Comparison of ENCODE assay signal across 9 cellular contexts in genomic region chr13:39263033-39263432, GRCh38.
A peak's percentile ranks its signal among the peaks of the same experiment; 100 is the strongest.
DNase-seq lines count a peak whose midpoint lies in the region; ATAC-seq and TF ChIP-seq lines count a peak whose summit lies in the region.
"Had no signal": no experiment of that assay in that cellular context is flagged by ENCODE, and none has a peak within 500 bp of the region (broad histone marks: within the 10 kb centered on the region; RNA-seq: fewer than 3 reads in every experiment).

No MANE protein-coding gene starts in this region.

- no peak overlapping the region for H3K14ac ChIP-seq in IMR-90 (replicated peaks; ENCODE audit: low read depth, low read length)

- TF ChIP-seq CTCF in IMR-90 (conservative IDR thresholded peaks at IDR 0.05; ENCODE audit: low read depth, low read length) = peak; percentile 62
- peak; percentile 77 to 78 for TF ChIP-seq CTCF in mammary epithelial cell (conservative IDR thresholded peaks at IDR 0.05 in 1 of 2, IDR thresholded peaks at IDR 0.05 in 1 of 2; ENCODE audit: extremely low read depth in 1 of 2, insufficient read depth in 1 of 2, low read depth in 1 of 2, low read length in 2 of 2)

- H3K4me3 ChIP-seq in IMR-90 (ENCODE audit: insufficient read depth, low read depth, low read length) = no peak overlapping the region
- H3K4me3 ChIP-seq in mammary epithelial cell (replicated peaks in 1 of 3; ENCODE audit: insufficient read depth in 1 of 3, low read depth in 2 of 3, low read length in 3 of 3) = no peak overlapping the region

- no peaks in the 10 kb centered on the region for H3K27me3 ChIP-seq in IMR-90 (ENCODE audit: control insufficient read depth, insufficient read depth, low read length)
- no peaks in the 10 kb centered on the region for H3K27me3 ChIP-seq in mammary epithelial cell (ENCODE audit: insufficient read depth, low read length)

- H3K36me3 Mint-ChIP-seq in stimulated activated naive B cell treated with anti-CD40 and anti-IgM and Interleukin-4, amounts not matched to agents 10 μg/mL and 1 μg/mL and 100 μg/mL, for 72 hours = no peaks in the 10 kb centered on the region

- H2AK5ac ChIP-seq in IMR-90 (ENCODE audit: low read depth, low read length) = no peak overlapping the region

- H3K4ac ChIP-seq in IMR-90 (ENCODE audit: low read depth, low read length) = no peak overlapping the region

- peaks cover 4 to 12% of the 10 kb centered on the region in 2 donors for H3K27me3 Mint-ChIP-seq in stimulated activated naive B cell treated with anti-CD40 and anti-IgM and Interleukin-4, amounts not matched to agents 10 μg/mL and 1 μg/mL and 100 μg/mL, for 72 hours
- H3K27me3 Mint-ChIP-seq: dendritic cell treated with granulocyte-macrophage colony-stimulating factor and Interleukin-4, amounts not matched to agents 40 ng/mL and 50 ng/mL, for 4 days had no signal

- H3K9me1 ChIP-seq in IMR-90 (ENCODE audit: insufficient read depth, low read length) = no peaks in the 10 kb centered on the region

- intact Hi-C loops in IMR-90 (cut with micrococcal nuclease) (loop anchor here (1.0 to 2.0 kb wide), 3 partner anchors 118 to 353 kb away; partner anchors contain the start of gene LHFPL6), mammary epithelial cell (cut with micrococcal nuclease) (loop anchor here (1.0 to 5.0 kb wide), 3 partner anchors 118 to 291 kb away; no protein-coding TSS in a partner anchor), left colon (cut with DNase I, micrococcal nuclease) (no loop called here)

- no peak overlapping the region for H4K91ac ChIP-seq in IMR-90 (ENCODE audit: insufficient read depth, low read depth, low read length)

- no peak overlapping the region for H2AK9ac ChIP-seq in IMR-90 (replicated peaks; ENCODE audit: low read depth, low read length, poor library complexity)

- H2AFZ ChIP-seq in IMR-90 (replicated peaks; ENCODE audit: low read length, poor library complexity) = no peak overlapping the region
- H2AFZ ChIP-seq in mammary epithelial cell (ENCODE audit: low read depth, low read length) = no peak overlapping the region

- dilution Hi-C loops in IMR-90 (cut with HindIII; ENCODE audit: low sequenced_read_pairs, unreplicated experiment) = no loop called here
- dilution Hi-C loops in mammary epithelial cell (cut with HindIII; ENCODE audit: low sequenced_read_pairs) = no loop called here

- no peak overlapping the region for H3K9ac ChIP-seq in IMR-90 (ENCODE audit: low read depth, low read length)
- no peak overlapping the region for H3K9ac ChIP-seq in mammary epithelial cell (ENCODE audit: insufficient read depth, low read length)

- no peak overlapping the region for H2BK5ac ChIP-seq in IMR-90 (ENCODE audit: low read depth, low read length, poor library complexity, severe bottlenecking)

- DNase-seq in DMS79 treated with DMSO at 0.1 percent for 48 hours (lab: John Stamatoyannopoulos, UW) (peak; percentile 20), DMS79 (lab: John Stamatoyannopoulos, UW) (no peak), IMR-90 (peak; percentile 23), RPMI7951 (ENCODE audit: low read depth) (peak; percentile 25), mammary epithelial cell (peak; percentile 37), left colon (peak in 1 of 2 donors; percentile 12)
- peak; percentile 13 for DNase-seq in stimulated activated naive B cell treated with anti-CD40 and anti-IgM and Interleukin-4, amounts not matched to agents 10 μg/mL and 1 μg/mL and 100 μg/mL, for 72 hours

- H2BK15ac ChIP-seq in IMR-90 (ENCODE audit: low read depth, low read length) = no peak overlapping the region

- H3K18ac ChIP-seq in IMR-90 (ENCODE audit: low read depth, low read length) = no peak overlapping the region

- in situ Hi-C loops in IMR-90 (cut with MboI; ENCODE audit: low sequenced_read_pairs) = no loop called here
- in situ Hi-C loops in mammary epithelial cell (cut with MboI; ENCODE audit: low sequenced_read_pairs in 2 of 2) = loop anchor here (5.0 to 10.0 kb wide), 3 partner anchors 116 to 352 kb away; no protein-coding TSS in a partner anchor

- H3K4me2 ChIP-seq in IMR-90 (ENCODE audit: low read depth, low read length) (no peak overlapping the region), mammary epithelial cell (ENCODE audit: insufficient read depth, low read depth, low read length) (no peak overlapping the region)

- H3K56ac ChIP-seq in IMR-90 (ENCODE audit: extremely low read depth, insufficient read depth, low read length) = no peak overlapping the region

- TF ChIP-seq RAD21 in IMR-90 (IDR thresholded peaks at IDR 0.05; ENCODE audit: low read length) = peak; percentile 51

- peaks cover 0 to 5% of the 10 kb centered on the region in 2 donors for H3K9me3 Mint-ChIP-seq in stimulated activated naive B cell treated with anti-CD40 and anti-IgM and Interleukin-4, amounts not matched to agents 10 μg/mL and 1 μg/mL and 100 μg/mL, for 72 hours
- H3K9me3 Mint-ChIP-seq: dendritic cell treated with granulocyte-macrophage colony-stimulating factor and Interleukin-4, amounts not matched to agents 40 ng/mL and 50 ng/mL, for 4 days had no signal

- no peaks in the 10 kb centered on the region for H3K79me1 ChIP-seq in IMR-90 (ENCODE audit: low read depth in 1 of 2, low read length in 2 of 2)

- WGBS in IMR-90 (ENCODE audit: extremely low coverage in 2 of 2, insufficient read length in 1 of 2), 2 experiments = no CpG with 5 or more reads among the region's 1 CpG
- WGBS in mammary epithelial cell (ENCODE audit: low coverage, missing lambda C conversion rate) = 7% methylated on average over 1 of the region's 1 CpG

- no peak overlapping the region for H4K8ac ChIP-seq in IMR-90 (ENCODE audit: low read depth in 2 of 2, low read length in 2 of 2)

- H3K79me2 ChIP-seq in mammary epithelial cell (ENCODE audit: insufficient read depth, low read length) = no peaks in the 10 kb centered on the region

- H3K9me3 ChIP-seq in IMR-90 (ENCODE audit: control insufficient read depth, insufficient read depth, low read length) (no peaks in the 10 kb centered on the region), mammary epithelial cell (replicated peaks; ENCODE audit: insufficient read depth, low read length) (peaks cover 7% of the 10 kb centered on the region)

- H3K4me1 Mint-ChIP-seq in stimulated activated naive B cell treated with anti-CD40 and anti-IgM and Interleukin-4, amounts not matched to agents 10 μg/mL and 1 μg/mL and 100 μg/mL, for 72 hours = peaks cover 0 to 4% of the 10 kb centered on the region in 2 donors

- ATAC-seq in GM21529 (IDR thresholded peaks at IDR 0.05; ENCODE audit: unreplicated experiment) = peak; percentile 84
- ATAC-seq in IMR-90 (ENCODE audit: low read depth) = peak; percentile 93
- peak; percentile 71 for ATAC-seq in left colon
- ATAC-seq in stimulated activated naive B cell treated with anti-CD40 and anti-IgM and Interleukin-4, amounts not matched to agents 10 μg/mL and 1 μg/mL and 100 μg/mL, for 72 hours (replicated peaks) = peak; percentile 76 to 90

- H2BK20ac ChIP-seq in IMR-90 (ENCODE audit: low read depth, low read length) = no peak overlapping the region

- no peak for TF ChIP-seq POLR2A in IMR-90 (IDR thresholded peaks at IDR 0.05; ENCODE audit: low read depth, low read length)

- POLR2A ChIA-PET in IMR-90 (lab: Charles Lee; ENCODE audit: unreplicated experiment) = no interaction called here

- peaks cover 6% of the 10 kb centered on the region for H3K4me1 ChIP-seq in IMR-90 (ENCODE audit: control insufficient read depth, insufficient read depth, low read length)
- no peaks in the 10 kb centered on the region for H3K4me1 ChIP-seq in mammary epithelial cell (ENCODE audit: insufficient read depth, low read length)

- no peak overlapping the region for H3K23ac ChIP-seq in IMR-90 (ENCODE audit: low read depth, low read length)

- no peak overlapping the region for H3K27ac ChIP-seq in IMR-90 (ENCODE audit: insufficient read depth, low read length)
- H3K27ac ChIP-seq in mammary epithelial cell (ENCODE audit: insufficient read depth, low read depth, low read length) = no peak overlapping the region

- H4K5ac ChIP-seq in IMR-90 (ENCODE audit: low read depth, low read length) = no peak overlapping the region

- H3K36me3 ChIP-seq in IMR-90 (ENCODE audit: control insufficient read depth, insufficient read depth, low read length) (no peaks in the 10 kb centered on the region), mammary epithelial cell (ENCODE audit: insufficient read depth, low read length) (no peaks in the 10 kb centered on the region)

- CTCF ChIA-PET in IMR-90 (lab: Yijun Ruan, JAX) = interaction anchor here (1.0 kb wide), 1 partner anchor 109 kb away, joined by 4 read pairs; no protein-coding TSS in a partner anchor
- CTCF ChIA-PET in mammary epithelial cell (lab: Charles Lee; ENCODE audit: low non-redundant PET) = interaction anchor here (0.6 kb wide), 1 partner anchor 353 kb away, joined by 4 read pairs; no protein-coding TSS in a partner anchor

- no peak overlapping the region for H3K4me3 Mint-ChIP-seq in stimulated activated naive B cell treated with anti-CD40 and anti-IgM and Interleukin-4, amounts not matched to agents 10 μg/mL and 1 μg/mL and 100 μg/mL, for 72 hours
- H3K4me3 Mint-ChIP-seq: dendritic cell treated with granulocyte-macrophage colony-stimulating factor and Interleukin-4, amounts not matched to agents 40 ng/mL and 50 ng/mL, for 4 days had no signal

- no peak overlapping the region for H3K27ac Mint-ChIP-seq in stimulated activated naive B cell treated with anti-CD40 and anti-IgM and Interleukin-4, amounts not matched to agents 10 μg/mL and 1 μg/mL and 100 μg/mL, for 72 hours
- H3K27ac Mint-ChIP-seq: dendritic cell treated with granulocyte-macrophage colony-stimulating factor and Interleukin-4, amounts not matched to agents 40 ng/mL and 50 ng/mL, for 4 days had no signal

- no TSS peak for BruUV-seq in IMR-90 (replicated peaks; lab: Mats Ljungman, UMichigan)
- no TSS peak for BruUV-seq in mammary epithelial cell (replicated peaks; lab: Mats Ljungman, UMichigan)

- no peak overlapping the region for H2BK120ac ChIP-seq in IMR-90 (ENCODE audit: low read depth, low read length)

- no peaks in the 10 kb centered on the region for H4K20me1 ChIP-seq in IMR-90 (ENCODE audit: insufficient read depth, low read length)
- no peaks in the 10 kb centered on the region for H4K20me1 ChIP-seq in mammary epithelial cell (ENCODE audit: insufficient read depth, low read length)

TF ChIP-seq in IMR-90, 13 proteins besides CTCF, POLR2A, EP300 and RAD21:
- TF ChIP-seq SMC3 (IDR thresholded peaks at IDR 0.05; ENCODE audit: low read depth, low read length) (peak; percentile 41; the same call in 1 of the 2 replicates), RFX5 (IDR thresholded peaks at IDR 0.05; ENCODE audit: low read depth, low read length) (no peak)

Comparison
In these comparisons a context has a peak if more than half of its experiments do, and no peak if none do; other contexts are left out.
1. intact Hi-C loops: an anchor here in IMR-90 (1.0 to 2.0 kb wide) and mammary epithelial cell (1.0 to 5.0 kb wide); none called in left colon.